ENCODE assay signal across 2 cellular contexts in the genomic region with DNA sequence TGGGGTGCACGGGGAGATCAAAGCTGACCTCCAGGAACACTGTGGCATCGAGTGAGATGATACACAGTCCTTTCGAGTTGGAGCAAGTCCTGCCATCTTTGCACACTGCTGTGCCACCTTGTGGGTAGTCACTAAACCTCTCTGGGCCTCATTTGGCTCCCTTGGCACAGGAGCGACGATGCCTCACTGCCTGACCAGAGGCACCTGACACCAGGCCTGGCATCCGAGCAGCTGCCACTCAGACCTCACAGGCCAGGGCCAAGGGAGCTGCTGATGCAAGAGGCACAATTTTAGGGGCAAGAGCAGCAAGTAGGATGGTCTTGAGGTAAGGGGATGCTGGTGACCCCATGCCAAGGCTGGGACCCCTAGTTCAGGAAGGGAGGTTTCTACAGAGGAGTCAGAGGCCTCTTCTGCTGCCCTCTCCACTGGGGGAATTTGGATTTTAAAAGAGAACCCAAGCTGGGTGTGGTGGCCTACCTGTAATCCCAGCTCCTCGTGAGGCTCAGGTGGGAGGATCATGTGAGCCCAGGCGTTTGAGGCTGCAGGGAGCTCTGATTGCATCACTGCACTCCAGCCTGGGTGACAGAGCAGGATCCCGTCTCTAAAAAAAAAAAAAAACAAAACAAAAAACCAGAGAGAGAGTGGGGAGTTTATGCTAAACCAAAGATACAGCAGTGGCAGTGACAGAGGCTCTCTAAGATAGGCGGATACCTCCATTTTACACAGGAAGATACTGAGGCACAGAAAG.
TF ChIP-seq lines count a peak whose summit lies in the region.

No MANE protein-coding gene starts in this region.

TF ChIP-seq in A549, 52 proteins besides CTCF, POLR2A, EP300 and RAD21:
- TF ChIP-seq ZFP36 (IDR thresholded peaks at IDR 0.05; ENCODE audit: borderline replicate concordance, partially characterized antibody) (peak; percentile 85), KDM5A (IDR thresholded peaks at IDR 0.05) (no peak), KDM1A (IDR thresholded peaks at IDR 0.05; ENCODE audit: low read depth) (peak; percentile 69), CHD4 (IDR thresholded peaks at IDR 0.05; ENCODE audit: borderline replicate concordance) (no peak), JUN (IDR thresholded peaks at IDR 0.05) (0 out of 5 replicates have a peak, but pooled peaks of 1 of the 2 experiments have one; percentile 28), NR3C1 (IDR thresholded peaks at IDR 0.05) (no peak), CEBPB (IDR thresholded peaks at IDR 0.05) (peak; percentile 53 to 78)

TF ChIP-seq in IMR-90, 13 proteins besides CTCF, POLR2A, EP300 and RAD21 (continued from another document):
- no peak for TF ChIP-seq CHD1 (IDR thresholded peaks at IDR 0.05; ENCODE audit: low read depth, low read length)
- TF ChIP-seq SMC3 (IDR thresholded peaks at IDR 0.05; ENCODE audit: low read depth, low read length), result no peak
